Comparison of ENCODE assay signal across 8 cellular contexts in the genomic region with DNA sequence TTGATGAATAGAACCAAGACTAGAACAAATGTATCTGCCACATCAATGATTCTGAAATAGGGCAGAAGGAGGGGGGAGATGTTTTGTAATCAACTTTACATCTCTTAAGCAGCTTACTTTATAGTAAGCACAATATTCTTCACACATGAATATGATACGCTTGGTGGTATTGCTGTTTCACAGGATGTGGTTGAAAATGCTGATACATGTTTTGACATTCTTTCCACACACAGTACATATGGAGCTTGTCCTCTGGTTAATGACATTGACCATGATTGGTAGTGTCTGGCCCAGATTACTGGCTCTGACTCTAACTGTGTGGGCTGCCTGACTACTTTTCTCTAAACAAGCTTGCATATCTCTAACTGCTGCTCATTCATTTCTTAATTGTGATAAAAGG.
A peak's percentile ranks its signal among the peaks of the same experiment; 100 is the strongest.
DNase-seq lines count a peak whose midpoint lies in the region; ATAC-seq and TF ChIP-seq lines count a peak whose summit lies in the region.

No MANE protein-coding gene starts in this region.

- intact Hi-C loops in stomach (cut with DNase I; ENCODE audit: low total_unique reads) = no loop called here

- no peaks in the 10 kb centered on the region for H3K9me3 ChIP-seq in stomach

- no peak overlapping the region for H3K4me3 ChIP-seq in GM06990 (replicated peaks; ENCODE audit: low read depth, low read length)
- no peak overlapping the region for H3K4me3 ChIP-seq in fibroblast of mammary gland (ENCODE audit: control insufficient read depth, low read depth, low read length)
- no peak overlapping the region for H3K4me3 ChIP-seq in stomach

- TF ChIP-seq POLR2A in stomach (IDR thresholded peaks at IDR 0.05) = no peak

- DNase-seq in GM06990 (ENCODE audit: extremely low read depth, insufficient read length) (peak; percentile 56), OCI-M1 (lab: John Stamatoyannopoulos, UW) (peak; percentile 34), fibroblast of mammary gland (ENCODE audit: low read depth) (peak; percentile 92), stomach (no peak), SK-N-DZ (ENCODE audit: low spot score) (no peak), NCI-H1105 (lab: John Stamatoyannopoulos, UW) (no peak)

- 57 to 65% (median 61%) methylated on average over 1 of the region's 1 CpG for WGBS in stomach, 5 donors

- H3K36me3 ChIP-seq in GM06990 (ENCODE audit: control insufficient read depth, insufficient read depth, low read length) (peaks cover 4% of the 10 kb centered on the region), stomach (peaks cover 0 to 26% (median 10%) of the 10 kb centered on the region in 4 donors)

- TF ChIP-seq CTCF in GM06990 (IDR thresholded peaks at IDR 0.05; ENCODE audit: insufficient read depth, low read length, poor library complexity, severe bottlenecking) (no peak), fibroblast of mammary gland (conservative IDR thresholded peaks at IDR 0.05; ENCODE audit: control insufficient read depth, insufficient read depth, low read depth, low read length) (no peak), stomach (IDR thresholded peaks at IDR 0.05) (no peak)

- peaks cover 21 to 97% (median 68%) of the 10 kb centered on the region in 4 donors for H3K4me1 ChIP-seq in stomach

- ATAC-seq in GM21576 (IDR thresholded peaks at IDR 0.05; ENCODE audit: unreplicated experiment) (peak; percentile 63), GM18873 (IDR thresholded peaks at IDR 0.05; ENCODE audit: low FRiP score, unreplicated experiment) (no peak)

- no peak for TF ChIP-seq EP300 in stomach (IDR thresholded peaks at IDR 0.05)

- H3K27me3 ChIP-seq in GM06990 (replicated peaks; ENCODE audit: control insufficient read depth, insufficient read depth, low read length) = no peaks in the 10 kb centered on the region
- no peaks in the 10 kb centered on the region for H3K27me3 ChIP-seq in stomach

- H3K27ac ChIP-seq in stomach = peak overlapping the region; percentile 63 to 85 (median 78)

Comparison
In these comparisons a context has a peak if more than half of its experiments do, and no peak if none do; other contexts are left out.
1. DNase-seq: peak in GM06990 (single experiment), OCI-M1 (single experiment) and fibroblast of mammary gland (single experiment); none in stomach (single experiment), SK-N-DZ (single experiment) and NCI-H1105 (single experiment).